Comparison of ENCODE assay signal across 17 cellular contexts in the genomic region with DNA sequence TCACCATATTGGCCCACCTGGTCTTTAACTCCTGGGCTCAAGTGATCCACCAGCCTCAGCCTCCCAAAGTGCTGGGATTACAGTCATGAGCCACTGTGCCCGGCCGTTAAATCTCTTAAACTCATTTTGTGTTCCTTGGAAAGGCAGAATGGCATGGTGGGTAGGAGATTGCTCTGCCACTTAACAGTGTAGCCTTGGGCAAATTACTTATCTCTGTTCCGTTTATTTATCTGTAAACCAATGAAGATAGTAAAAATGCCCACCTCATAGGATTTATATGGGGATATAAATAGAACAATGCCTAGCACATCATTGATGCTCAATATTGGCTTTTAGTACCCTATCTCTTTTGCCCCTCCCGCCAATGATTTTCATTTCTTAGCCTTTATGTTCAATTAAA.
"Had no signal": no experiment of that assay in that cellular context is flagged by ENCODE, and none has a peak within 500 bp of the region (broad histone marks: within the 10 kb centered on the region; RNA-seq: fewer than 3 reads in every experiment).

No MANE protein-coding gene starts in this region.

- H3K9me3 Mint-ChIP-seq: stimulated activated effector memory CD8-positive, alpha-beta T cell treated with anti-CD3 and anti-CD28 coated beads, Interleukin-12 subunit alpha, Interleukin-12 subunit beta, amount 100 ng/mL, for 72 hours; stimulated activated naive CD8-positive, alpha-beta T cell treated with anti-CD3 and anti-CD28 coated beads, Interleukin-15, amount 100 ng/mL, for 72 hours had no signal

- H3K36me3 ChIP-seq: heart left ventricle, neutrophil, right lobe of liver, thoracic aorta, transverse colon had no signal

- H3K36me3 Mint-ChIP-seq: stimulated activated effector memory CD8-positive, alpha-beta T cell treated with anti-CD3 and anti-CD28 coated beads, Interleukin-12 subunit alpha, Interleukin-12 subunit beta, amount 100 ng/mL, for 72 hours had no signal

- H3K4me3 ChIP-seq: coronary artery, heart left ventricle, psoas muscle, right lobe of liver, thoracic aorta, transverse colon had no signal

- DNase-seq: effector memory CD4-positive, alpha-beta T cell; heart left ventricle; hypothalamus; kidney glomerular epithelial cell; mesendoderm; naive thymus-derived CD4-positive, alpha-beta T cell; psoas muscle; right lobe of liver; stimulated activated CD4-positive, alpha-beta T cell treated with anti-CD3 and anti-CD28 coated beads, Interleukin-4, amount 100 ng/mL, for 1 hour; stimulated activated CD8-positive, alpha-beta memory T cell treated with anti-CD3 and anti-CD28 coated beads, Interleukin-4, amount 100 ng/mL, for 48 hours; stimulated activated naive CD8-positive, alpha-beta T cell treated with anti-CD3 and anti-CD28 coated beads, Interleukin-15, amount 100 ng/mL, for 72 hours; transverse colon had no signal

- H3K27ac Mint-ChIP-seq: stimulated activated effector memory CD8-positive, alpha-beta T cell treated with anti-CD3 and anti-CD28 coated beads, Interleukin-12 subunit alpha, Interleukin-12 subunit beta, amount 100 ng/mL, for 72 hours; stimulated activated naive CD8-positive, alpha-beta T cell treated with anti-CD3 and anti-CD28 coated beads, Interleukin-15, amount 100 ng/mL, for 72 hours had no signal

- H3K27me3 Mint-ChIP-seq: naive thymus-derived CD4-positive, alpha-beta T cell; stimulated activated naive CD8-positive, alpha-beta T cell treated with anti-CD3 and anti-CD28 coated beads, Interleukin-15, amount 100 ng/mL, for 72 hours had no signal

- H3K9me3 ChIP-seq: heart left ventricle, neutrophil, psoas muscle, right lobe of liver, thoracic aorta, transverse colon had no signal

- H3K4me3 Mint-ChIP-seq: naive thymus-derived CD4-positive, alpha-beta T cell; stimulated activated effector memory CD8-positive, alpha-beta T cell treated with anti-CD3 and anti-CD28 coated beads, Interleukin-12 subunit alpha, Interleukin-12 subunit beta, amount 100 ng/mL, for 72 hours; stimulated activated naive CD8-positive, alpha-beta T cell treated with anti-CD3 and anti-CD28 coated beads, Interleukin-15, amount 100 ng/mL, for 72 hours had no signal

- H3K27ac ChIP-seq: coronary artery, heart left ventricle, neutrophil, psoas muscle, right lobe of liver, thoracic aorta, transverse colon had no signal

- ATAC-seq: esophagus mucosa; heart left ventricle; naive thymus-derived CD4-positive, alpha-beta T cell; psoas muscle; right lobe of liver; stimulated activated effector memory CD8-positive, alpha-beta T cell treated with anti-CD3 and anti-CD28 coated beads, Interleukin-12 subunit alpha, Interleukin-12 subunit beta, amount 100 ng/mL, for 72 hours; stimulated activated naive CD8-positive, alpha-beta T cell treated with anti-CD3 and anti-CD28 coated beads, Interleukin-15, amount 100 ng/mL, for 72 hours had no signal

- H3K27me3 ChIP-seq: heart left ventricle, right lobe of liver, transverse colon had no signal
